10 cellular contexts compared by ENCODE assay signal in genomic region chr11:62054484-62055121, GRCh38.
DNase-seq lines count a peak whose midpoint lies in the region; ATAC-seq and TF ChIP-seq lines count a peak whose summit lies in the region.
"Had no signal": no experiment of that assay in that cellular context is flagged by ENCODE, and none has a peak within 500 bp of the region (broad histone marks: within the 10 kb centered on the region; RNA-seq: fewer than 3 reads in every experiment).

No MANE protein-coding gene starts in this region.

- DNase-seq in BJ (ENCODE audit: low read depth) (no peak), Panc1 (ENCODE audit: low read depth, low spot score) (peak; percentile 38), glomerular visceral epithelial cell (ENCODE audit: extremely low spot score) (peak; percentile 66), GM19238 (ENCODE audit: insufficient read length, low spot score) (no peak)
- no peak for DNase-seq in stimulated activated naive B cell treated with anti-CD40 and anti-IgM and Interleukin-4, amounts not matched to agents 10 μg/mL and 1 μg/mL and 100 μg/mL, for 72 hours

- no peak overlapping the region for H3K4me3 Mint-ChIP-seq in stimulated activated naive B cell treated with anti-CD40 and anti-IgM and Interleukin-4, amounts not matched to agents 10 μg/mL and 1 μg/mL and 100 μg/mL, for 72 hours
- H3K4me3 Mint-ChIP-seq: IgD-negative memory B cell; stimulated activated naive CD8-positive, alpha-beta T cell treated with anti-CD3 and anti-CD28 coated beads, Interleukin-15, Interleukin-2, amounts not matched to agents 100 ng/mL and 50 ng/mL, for 24 hours had no signal

- intact Hi-C loops in Panc1 (cut with micrococcal nuclease; ENCODE audit: unreplicated experiment), result no loop called here

- no peaks in the 10 kb centered on the region for H3K4me1 Mint-ChIP-seq in stimulated activated naive B cell treated with anti-CD40 and anti-IgM and Interleukin-4, amounts not matched to agents 10 μg/mL and 1 μg/mL and 100 μg/mL, for 72 hours

- TF ChIP-seq CTCF in BJ (IDR thresholded peaks at IDR 0.05; ENCODE audit: insufficient read depth, low read depth, low read length) (peak; percentile 32; the same call in 1 of the 2 replicates), GM12873 (IDR thresholded peaks at IDR 0.05; ENCODE audit: insufficient read depth, low read depth, low read length, missing control alignments) (peak; percentile 45), Panc1 (IDR thresholded peaks at IDR 0.05) (peak; percentile 47; the same call in 1 of the 2 replicates)

- no peaks in the 10 kb centered on the region for H3K4me1 ChIP-seq in Panc1 (ENCODE audit: control insufficient read depth, insufficient read depth, low read length)

- H3K27me3 ChIP-seq in BJ (ENCODE audit: control insufficient read depth, insufficient read depth, low read length) (no peaks in the 10 kb centered on the region; the same call in 1 of the 2 replicates), Panc1 (ENCODE audit: control insufficient read depth, insufficient read depth, low read length) (no peaks in the 10 kb centered on the region)

- no peak overlapping the region for H3K4me3 ChIP-seq in BJ (ENCODE audit: low read depth, low read length)
- no peak overlapping the region for H3K4me3 ChIP-seq in Panc1 (ENCODE audit: low read depth in 2 of 2, low read length in 2 of 2)

- no peaks in the 10 kb centered on the region for H3K36me3 ChIP-seq in BJ (ENCODE audit: control insufficient read depth, insufficient read depth, low read length)
- no peaks in the 10 kb centered on the region for H3K36me3 ChIP-seq in Panc1 (ENCODE audit: control insufficient read depth, insufficient read depth, low read length)

- in situ Hi-C loops in Panc1 (cut with HindIII; ENCODE audit: low pct_unique_long_range_greater_than_20kb, low sequenced_read_pairs), result no loop called here

- CTCF ChIA-PET in BJ (lab: Yijun Ruan, JAX) (interaction anchor here (0.8 to 1.6 kb wide), 4 partner anchors 14 to 156 kb away, joined by 3 to 5 read pairs (median 3); no protein-coding TSS in a partner anchor), Panc1 (lab: Charles Lee) (no interaction called here)

- no TSS peak for BruUV-seq in Panc1 (replicated peaks; lab: Mats Ljungman, UMichigan)

- no peaks in the 10 kb centered on the region for H3K9me3 Mint-ChIP-seq in stimulated activated naive B cell treated with anti-CD40 and anti-IgM and Interleukin-4, amounts not matched to agents 10 μg/mL and 1 μg/mL and 100 μg/mL, for 72 hours
- H3K9me3 Mint-ChIP-seq: IgD-negative memory B cell; stimulated activated naive CD8-positive, alpha-beta T cell treated with anti-CD3 and anti-CD28 coated beads, Interleukin-15, Interleukin-2, amounts not matched to agents 100 ng/mL and 50 ng/mL, for 24 hours had no signal

- H3K36me3 Mint-ChIP-seq in stimulated activated naive B cell treated with anti-CD40 and anti-IgM and Interleukin-4, amounts not matched to agents 10 μg/mL and 1 μg/mL and 100 μg/mL, for 72 hours, result no peaks in the 10 kb centered on the region

- POLR2A ChIA-PET in BJ (lab: Charles Lee), result no interaction called here
- POLR2A ChIA-PET in Panc1 (lab: Charles Lee), result no interaction called here

- no peak overlapping the region for H3K27ac ChIP-seq in Panc1 (ENCODE audit: low read length)

- H3K27ac Mint-ChIP-seq in stimulated activated naive B cell treated with anti-CD40 and anti-IgM and Interleukin-4, amounts not matched to agents 10 μg/mL and 1 μg/mL and 100 μg/mL, for 72 hours, result no peak overlapping the region
- H3K27ac Mint-ChIP-seq: IgD-negative memory B cell; stimulated activated naive CD8-positive, alpha-beta T cell treated with anti-CD3 and anti-CD28 coated beads, Interleukin-15, Interleukin-2, amounts not matched to agents 100 ng/mL and 50 ng/mL, for 24 hours had no signal

- peaks cover 16 to 25% of the 10 kb centered on the region in 2 donors for H3K27me3 Mint-ChIP-seq in stimulated activated naive B cell treated with anti-CD40 and anti-IgM and Interleukin-4, amounts not matched to agents 10 μg/mL and 1 μg/mL and 100 μg/mL, for 72 hours
- H3K27me3 Mint-ChIP-seq: stimulated activated naive CD8-positive, alpha-beta T cell treated with anti-CD3 and anti-CD28 coated beads, Interleukin-15, Interleukin-2, amounts not matched to agents 100 ng/mL and 50 ng/mL, for 24 hours had no signal

- H3K9me3 ChIP-seq in Panc1 (ENCODE audit: control insufficient read depth, insufficient read depth, low read depth, low read length), result no peaks in the 10 kb centered on the region

- ATAC-seq in Panc1 (no peak; the same call in 1 of the 2 replicates), HG02759 (IDR thresholded peaks at IDR 0.05; ENCODE audit: unreplicated experiment) (no peak), GM19395 (IDR thresholded peaks at IDR 0.05; ENCODE audit: unreplicated experiment) (no peak)
- no peak for ATAC-seq in stimulated activated naive B cell treated with anti-CD40 and anti-IgM and Interleukin-4, amounts not matched to agents 10 μg/mL and 1 μg/mL and 100 μg/mL, for 72 hours (replicated peaks)

Comparison
In these comparisons a context has a peak if more than half of its experiments do, and no peak if none do; other contexts are left out.
1. DNase-seq: peak in Panc1 (single experiment) and glomerular visceral epithelial cell (single experiment); none in BJ (single experiment), stimulated activated naive B cell treated with anti-CD40 and anti-IgM and Interleukin-4, amounts not matched to agents 10 μg/mL and 1 μg/mL and 100 μg/mL, for 72 hours (single experiment) and GM19238 (single experiment).
2. Peak in every context shown above with its lines, with median percentiles within 50 percentile points of each other: CTCF ChIP-seq.